In genomic region chr14:100680439-100681051, GRCh38 we compare ENCODE assay signal across 1 cellular context.
TF ChIP-seq lines count a peak whose summit lies in the region.

No MANE protein-coding gene starts in this region.

TF ChIP-seq in HepG2, 621 proteins besides CTCF, POLR2A, EP300 and RAD21 (continued from another document and continues in another):
- TF ChIP-seq ZHX2 (IDR thresholded peaks at IDR 0.05; ENCODE audit: low read depth), result peak; percentile 69
- no peak for TF ChIP-seq ZHX2 (CRISPR knock-in tag; IDR thresholded peaks at IDR 0.05; ENCODE audit: borderline replicate concordance)
- no peak for TF ChIP-seq ZNF33A (CRISPR knock-in tag; IDR thresholded peaks at IDR 0.05; ENCODE audit: borderline replicate concordance)
- no peak for TF ChIP-seq ZGPAT (CRISPR knock-in tag; IDR thresholded peaks at IDR 0.05)
- peak; percentile 80 for TF ChIP-seq GABPB1 (CRISPR knock-in tag; IDR thresholded peaks at IDR 0.05)
- TF ChIP-seq HNRNPL (IDR thresholded peaks at IDR 0.05; ENCODE audit: low read depth, low read length), result 0 out of 2 replicates have a peak, but pooled peaks have one; percentile 45
- TF ChIP-seq, protein P1, sequence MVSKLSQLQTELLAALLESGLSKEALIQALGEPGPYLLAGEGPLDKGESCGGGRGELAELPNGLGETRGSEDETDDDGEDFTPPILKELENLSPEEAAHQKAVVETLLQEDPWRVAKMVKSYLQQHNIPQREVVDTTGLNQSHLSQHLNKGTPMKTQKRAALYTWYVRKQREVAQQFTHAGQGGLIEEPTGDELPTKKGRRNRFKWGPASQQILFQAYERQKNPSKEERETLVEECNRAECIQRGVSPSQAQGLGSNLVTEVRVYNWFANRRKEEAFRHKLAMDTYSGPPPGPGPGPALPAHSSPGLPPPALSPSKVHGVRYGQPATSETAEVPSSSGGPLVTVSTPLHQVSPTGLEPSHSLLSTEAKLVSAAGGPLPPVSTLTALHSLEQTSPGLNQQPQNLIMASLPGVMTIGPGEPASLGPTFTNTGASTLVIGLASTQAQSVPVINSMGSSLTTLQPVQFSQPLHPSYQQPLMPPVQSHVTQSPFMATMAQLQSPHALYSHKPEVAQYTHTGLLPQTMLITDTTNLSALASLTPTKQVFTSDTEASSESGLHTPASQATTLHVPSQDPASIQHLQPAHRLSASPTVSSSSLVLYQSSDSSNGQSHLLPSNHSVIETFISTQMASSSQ (IDR thresholded peaks at IDR 0.05; ENCODE audit: low read depth), result 0 out of 2 replicates have a peak, but pooled peaks have one; percentile 10
- TF ChIP-seq, protein P1 (CRISPR knock-in tag; IDR thresholded peaks at IDR 0.05; ENCODE audit: borderline replicate concordance), result no peak
- TF ChIP-seq MATR3 (CRISPR knock-in tag; IDR thresholded peaks at IDR 0.05), result no peak
- TF ChIP-seq RFX3 (CRISPR knock-in tag; IDR thresholded peaks at IDR 0.05), result no peak
- no peak for TF ChIP-seq BRD4 (CRISPR knock-in tag; IDR thresholded peaks at IDR 0.05)
- TF ChIP-seq RARA (CRISPR knock-in tag; IDR thresholded peaks at IDR 0.05), result peak; percentile 61
- no peak; the same call in 1 of the 2 replicates for TF ChIP-seq HMG20A (CRISPR knock-in tag; IDR thresholded peaks at IDR 0.05; ENCODE audit: borderline replicate concordance)
- TF ChIP-seq SMARCC2 (IDR thresholded peaks at IDR 0.05), result no peak
- 0 out of 2 replicates have a peak, but pooled peaks have one; percentile 8 for TF ChIP-seq ZNF569 (CRISPR knock-in tag; IDR thresholded peaks at IDR 0.05; ENCODE audit: borderline replicate concordance)
- TF ChIP-seq ZNF512B (CRISPR knock-in tag; IDR thresholded peaks at IDR 0.05; ENCODE audit: borderline replicate concordance), result no peak
- TF ChIP-seq SMYD3 (CRISPR knock-in tag; IDR thresholded peaks at IDR 0.05), result no peak
- no peak for TF ChIP-seq XRCC5 (optimal IDR thresholded peaks at IDR 0.05; ENCODE audit: low read length)
- TF ChIP-seq POGZ (CRISPR knock-in tag; IDR thresholded peaks at IDR 0.05), result 0 out of 2 replicates have a peak, but pooled peaks have one; percentile 28
- TF ChIP-seq, protein P2, sequence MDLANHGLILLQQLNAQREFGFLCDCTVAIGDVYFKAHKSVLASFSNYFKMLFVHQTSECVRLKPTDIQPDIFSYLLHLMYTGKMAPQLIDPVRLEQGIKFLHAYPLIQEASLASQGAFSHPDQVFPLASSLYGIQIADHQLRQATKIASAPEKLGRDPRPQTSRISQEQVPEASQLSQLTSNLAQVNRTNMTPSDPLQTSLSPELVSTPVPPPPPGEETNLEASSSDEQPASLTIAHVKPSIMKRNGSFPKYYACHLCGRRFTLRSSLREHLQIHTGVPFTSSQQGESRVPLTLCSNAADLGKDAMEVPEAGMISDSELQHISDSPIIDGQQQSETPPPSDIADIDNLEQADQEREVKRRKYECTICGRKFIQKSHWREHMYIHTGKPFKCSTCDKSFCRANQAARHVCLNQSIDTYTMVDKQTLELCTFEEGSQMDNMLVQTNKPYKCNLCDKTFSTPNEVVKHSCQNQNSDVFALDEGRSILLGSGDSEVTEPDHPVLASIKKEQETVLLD (CRISPR knock-in tag; IDR thresholded peaks at IDR 0.05; ENCODE audit: low read depth), result no peak
- peak; percentile 59; the same call in 1 of the 2 replicates for TF ChIP-seq ZNF839 (CRISPR knock-in tag; IDR thresholded peaks at IDR 0.05; ENCODE audit: borderline replicate concordance)
- no peak for TF ChIP-seq ZNF672 (CRISPR knock-in tag; IDR thresholded peaks at IDR 0.05)
- peak; percentile 36; the same call in 1 of the 2 replicates for TF ChIP-seq GABPA (IDR thresholded peaks at IDR 0.05; ENCODE audit: low read depth, low read length)
- peak; percentile 85 for TF ChIP-seq GABPA (CRISPR knock-in tag; IDR thresholded peaks at IDR 0.05; ENCODE audit: low read depth)
- peak; percentile 63; the same call in 1 of the 2 replicates for TF ChIP-seq PPARG (CRISPR knock-in tag; conservative IDR thresholded peaks at IDR 0.05)
- no peak for TF ChIP-seq SAP130 (CRISPR knock-in tag; IDR thresholded peaks at IDR 0.05; ENCODE audit: low read depth)
- 0 out of 2 replicates have a peak, but pooled peaks have one; percentile 12 for TF ChIP-seq AHDC1 (CRISPR knock-in tag; IDR thresholded peaks at IDR 0.05; ENCODE audit: borderline replicate concordance)
- TF ChIP-seq NFATC3 (CRISPR knock-in tag; IDR thresholded peaks at IDR 0.05), result no peak
- TF ChIP-seq ZNF790 (CRISPR knock-in tag; IDR thresholded peaks at IDR 0.05; ENCODE audit: borderline replicate concordance), result no peak
- peak; percentile 55; the same call in 1 of the 2 replicates for TF ChIP-seq SKIL (CRISPR knock-in tag; IDR thresholded peaks at IDR 0.05; ENCODE audit: borderline replicate concordance)
- no peak for TF ChIP-seq ZNF644 (CRISPR knock-in tag; IDR thresholded peaks at IDR 0.05; ENCODE audit: low read depth)
- no peak for TF ChIP-seq MBNL3 (CRISPR knock-in tag; conservative IDR thresholded peaks at IDR 0.05)
- TF ChIP-seq GPN1 (CRISPR knock-in tag; IDR thresholded peaks at IDR 0.05; ENCODE audit: borderline replicate concordance), result no peak
